1 cellular context compared by ENCODE assay signal in the genomic region with DNA sequence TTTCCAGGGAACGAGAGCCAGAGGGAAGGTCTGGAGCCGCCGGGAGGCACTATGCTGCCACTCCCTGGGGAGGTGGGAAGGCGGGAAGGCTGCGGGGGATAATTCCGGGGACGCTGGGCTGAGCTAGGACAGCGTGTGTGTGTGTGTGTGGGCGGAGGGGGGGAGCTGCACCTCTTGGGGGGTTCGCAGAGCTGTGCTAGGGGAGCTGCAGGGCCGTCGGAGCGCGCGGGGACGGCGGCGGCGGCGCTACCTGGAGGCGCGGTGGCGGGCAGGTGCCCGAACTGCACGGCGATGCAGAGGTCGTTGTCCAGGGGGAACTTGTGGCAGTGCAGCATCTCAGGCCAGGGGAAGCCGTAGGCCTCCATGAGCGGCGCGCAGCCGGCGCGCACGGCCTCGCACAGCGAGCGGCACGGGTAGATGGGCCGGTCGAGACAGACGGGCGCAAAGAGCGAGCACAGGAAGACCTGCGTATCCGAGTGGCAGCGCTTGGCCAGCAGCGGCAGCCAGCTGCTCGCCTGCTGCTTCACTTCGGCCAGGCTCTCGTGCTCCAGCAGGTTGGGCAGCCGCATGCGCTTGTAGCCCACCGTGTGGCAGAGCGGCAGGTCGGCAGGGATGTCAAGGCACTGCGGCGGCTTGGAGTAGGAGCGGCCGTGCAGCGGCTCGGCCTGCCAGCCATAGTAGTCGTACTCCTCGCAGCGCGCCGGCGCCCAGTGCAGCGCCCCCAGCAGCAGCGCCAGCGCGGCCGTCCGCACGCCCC.
TF ChIP-seq lines count a peak whose summit lies in the region.

No MANE protein-coding gene starts in this region.

TF ChIP-seq in SK-N-SH, 30 proteins besides CTCF, POLR2A, EP300 and RAD21 (continued from another document):
- TF ChIP-seq, protein P1, sequence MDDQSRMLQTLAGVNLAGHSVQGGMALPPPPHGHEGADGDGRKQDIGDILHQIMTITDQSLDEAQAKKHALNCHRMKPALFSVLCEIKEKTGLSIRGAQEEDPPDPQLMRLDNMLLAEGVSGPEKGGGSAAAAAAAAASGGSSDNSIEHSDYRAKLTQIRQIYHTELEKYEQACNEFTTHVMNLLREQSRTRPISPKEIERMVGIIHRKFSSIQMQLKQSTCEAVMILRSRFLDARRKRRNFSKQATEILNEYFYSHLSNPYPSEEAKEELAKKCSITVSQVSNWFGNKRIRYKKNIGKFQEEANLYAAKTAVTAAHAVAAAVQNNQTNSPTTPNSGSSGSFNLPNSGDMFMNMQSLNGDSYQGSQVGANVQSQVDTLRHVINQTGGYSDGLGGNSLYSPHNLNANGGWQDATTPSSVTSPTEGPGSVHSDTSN (IDR thresholded peaks at IDR 0.05) = no peak
- TF ChIP-seq, protein P2, sequence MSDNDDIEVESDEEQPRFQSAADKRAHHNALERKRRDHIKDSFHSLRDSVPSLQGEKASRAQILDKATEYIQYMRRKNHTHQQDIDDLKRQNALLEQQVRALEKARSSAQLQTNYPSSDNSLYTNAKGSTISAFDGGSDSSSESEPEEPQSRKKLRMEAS (IDR thresholded peaks at IDR 0.05; ENCODE audit: low read depth) = no peak
- TF ChIP-seq TAF1 (IDR thresholded peaks at IDR 0.05; ENCODE audit: borderline replicate concordance, low read depth, low read length) = no peak
- TF ChIP-seq, protein P3, sequence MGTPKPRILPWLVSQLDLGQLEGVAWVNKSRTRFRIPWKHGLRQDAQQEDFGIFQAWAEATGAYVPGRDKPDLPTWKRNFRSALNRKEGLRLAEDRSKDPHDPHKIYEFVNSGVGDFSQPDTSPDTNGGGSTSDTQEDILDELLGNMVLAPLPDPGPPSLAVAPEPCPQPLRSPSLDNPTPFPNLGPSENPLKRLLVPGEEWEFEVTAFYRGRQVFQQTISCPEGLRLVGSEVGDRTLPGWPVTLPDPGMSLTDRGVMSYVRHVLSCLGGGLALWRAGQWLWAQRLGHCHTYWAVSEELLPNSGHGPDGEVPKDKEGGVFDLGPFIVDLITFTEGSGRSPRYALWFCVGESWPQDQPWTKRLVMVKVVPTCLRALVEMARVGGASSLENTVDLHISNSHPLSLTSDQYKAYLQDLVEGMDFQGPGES (IDR thresholded peaks at IDR 0.05; ENCODE audit: low read depth, low read length) = no peak
TF ChIP-seq in SK-N-SH: peak in this region for 0.
